In genomic region chr6:162532283-162533008, GRCh38 we compare ENCODE assay signal across 1 cellular context.
TF ChIP-seq lines count a peak whose summit lies in the region.

No MANE protein-coding gene starts in this region.

TF ChIP-seq in GM23338, 12 proteins besides CTCF, POLR2A, EP300 and RAD21 (continued from another document):
- TF ChIP-seq ZNF462 (CRISPR knock-in tag; IDR thresholded peaks at IDR 0.05) (no peak), CREB1 (CRISPR knock-in tag; IDR thresholded peaks at IDR 0.05; ENCODE audit: low read depth) (no peak), JUNB (IDR thresholded peaks at IDR 0.05; ENCODE audit: unreplicated experiment) (no peak)
TF ChIP-seq in GM23338: peak in this region for 0.
